In the genomic region with DNA sequence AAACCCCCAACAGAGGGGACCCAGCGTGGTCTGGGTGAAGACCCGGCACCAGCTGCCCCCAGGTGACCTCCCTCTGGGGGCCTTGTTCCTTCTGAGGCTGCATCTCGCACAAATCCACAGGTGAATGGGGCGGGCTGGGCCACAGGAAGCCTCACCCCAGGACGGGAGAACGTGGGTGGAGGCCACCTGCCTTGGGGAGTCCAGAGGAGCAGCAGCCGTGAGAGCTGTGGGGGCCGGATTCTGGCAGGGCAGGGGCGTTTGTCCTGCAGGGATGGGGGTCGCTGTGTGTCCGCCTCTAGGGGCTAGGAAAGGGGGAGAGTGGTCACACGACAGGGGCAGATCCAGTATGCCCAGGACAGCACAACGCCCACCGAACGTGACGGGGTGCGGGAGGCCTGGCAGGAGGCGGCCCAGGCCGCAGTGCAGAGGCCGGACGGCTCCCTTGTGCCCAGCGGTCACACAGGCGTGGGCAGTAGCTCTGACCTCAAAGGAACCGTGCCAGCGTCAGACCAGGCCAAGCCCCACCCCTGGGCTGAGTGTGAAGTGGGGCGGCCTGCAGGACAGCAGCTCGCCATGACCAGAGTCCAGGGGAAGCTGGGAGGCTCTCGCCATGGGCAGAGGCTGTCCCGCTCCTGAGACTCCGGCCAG, we compare ENCODE assay signal across 1 cellular context.
TF ChIP-seq lines count a peak whose summit lies in the region.

No MANE protein-coding gene starts in this region.

TF ChIP-seq in GM12878, 131 proteins besides CTCF, POLR2A, EP300 and RAD21:
- no peak for TF ChIP-seq BHLHE40 (IDR thresholded peaks at IDR 0.05; ENCODE audit: borderline replicate concordance in 1 of 2, low read depth in 2 of 2, low read length in 1 of 2)
- TF ChIP-seq PML (IDR thresholded peaks at IDR 0.05; ENCODE audit: low read length) = no peak; the same call in 1 of the 2 replicates
- TF ChIP-seq POLR2AphosphoS5 (IDR thresholded peaks at IDR 0.05; ENCODE audit: low read length) = peak; percentile 33
- TF ChIP-seq, protein P1, sequence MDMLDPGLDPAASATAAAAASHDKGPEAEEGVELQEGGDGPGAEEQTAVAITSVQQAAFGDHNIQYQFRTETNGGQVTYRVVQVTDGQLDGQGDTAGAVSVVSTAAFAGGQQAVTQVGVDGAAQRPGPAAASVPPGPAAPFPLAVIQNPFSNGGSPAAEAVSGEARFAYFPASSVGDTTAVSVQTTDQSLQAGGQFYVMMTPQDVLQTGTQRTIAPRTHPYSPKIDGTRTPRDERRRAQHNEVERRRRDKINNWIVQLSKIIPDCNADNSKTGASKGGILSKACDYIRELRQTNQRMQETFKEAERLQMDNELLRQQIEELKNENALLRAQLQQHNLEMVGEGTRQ (IDR thresholded peaks at IDR 0.05; ENCODE audit: borderline replicate concordance, low read depth, low read length) = no peak
- 0 out of 2 replicates have a peak, but pooled peaks have one; percentile 35 for TF ChIP-seq TCF3 (IDR thresholded peaks at IDR 0.05; ENCODE audit: borderline replicate concordance, insufficient read depth, low read depth, low read length)
- no peak for TF ChIP-seq GATAD2B (conservative IDR thresholded peaks at IDR 0.05; ENCODE audit: low read depth)
- TF ChIP-seq TARDBP (IDR thresholded peaks at IDR 0.05; ENCODE audit: borderline replicate concordance) = no peak
- TF ChIP-seq CHD2 (IDR thresholded peaks at IDR 0.05; ENCODE audit: borderline replicate concordance, low read depth, low read length) = 0 out of 2 replicates have a peak, but pooled peaks have one; percentile 17
- peak; percentile 68 for TF ChIP-seq POLR2AphosphoS2 (IDR thresholded peaks at IDR 0.05; ENCODE audit: low read depth, low read length)
- TF ChIP-seq SP1 (IDR thresholded peaks at IDR 0.05; ENCODE audit: low read depth, low read length) = no peak
- no peak for TF ChIP-seq KLF5 (IDR thresholded peaks at IDR 0.05; ENCODE audit: partially characterized antibody)
- TF ChIP-seq, protein P2, sequence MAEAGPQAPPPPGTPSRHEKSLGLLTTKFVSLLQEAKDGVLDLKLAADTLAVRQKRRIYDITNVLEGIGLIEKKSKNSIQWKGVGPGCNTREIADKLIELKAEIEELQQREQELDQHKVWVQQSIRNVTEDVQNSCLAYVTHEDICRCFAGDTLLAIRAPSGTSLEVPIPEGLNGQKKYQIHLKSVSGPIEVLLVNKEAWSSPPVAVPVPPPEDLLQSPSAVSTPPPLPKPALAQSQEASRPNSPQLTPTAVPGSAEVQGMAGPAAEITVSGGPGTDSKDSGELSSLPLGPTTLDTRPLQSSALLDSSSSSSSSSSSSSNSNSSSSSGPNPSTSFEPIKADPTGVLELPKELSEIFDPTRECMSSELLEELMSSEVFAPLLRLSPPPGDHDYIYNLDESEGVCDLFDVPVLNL (IDR thresholded peaks at IDR 0.05; ENCODE audit: low read depth, low read length) = no peak
- TF ChIP-seq EZH2 (IDR thresholded peaks at IDR 0.05; ENCODE audit: borderline replicate concordance, control insufficient read depth, low read depth, low read length) = no peak
- peak; percentile 5 for TF ChIP-seq BACH1 (IDR thresholded peaks at IDR 0.05; ENCODE audit: borderline replicate concordance)
- no peak for TF ChIP-seq ZSCAN29 (IDR thresholded peaks at IDR 0.05)
- TF ChIP-seq, protein P3, sequence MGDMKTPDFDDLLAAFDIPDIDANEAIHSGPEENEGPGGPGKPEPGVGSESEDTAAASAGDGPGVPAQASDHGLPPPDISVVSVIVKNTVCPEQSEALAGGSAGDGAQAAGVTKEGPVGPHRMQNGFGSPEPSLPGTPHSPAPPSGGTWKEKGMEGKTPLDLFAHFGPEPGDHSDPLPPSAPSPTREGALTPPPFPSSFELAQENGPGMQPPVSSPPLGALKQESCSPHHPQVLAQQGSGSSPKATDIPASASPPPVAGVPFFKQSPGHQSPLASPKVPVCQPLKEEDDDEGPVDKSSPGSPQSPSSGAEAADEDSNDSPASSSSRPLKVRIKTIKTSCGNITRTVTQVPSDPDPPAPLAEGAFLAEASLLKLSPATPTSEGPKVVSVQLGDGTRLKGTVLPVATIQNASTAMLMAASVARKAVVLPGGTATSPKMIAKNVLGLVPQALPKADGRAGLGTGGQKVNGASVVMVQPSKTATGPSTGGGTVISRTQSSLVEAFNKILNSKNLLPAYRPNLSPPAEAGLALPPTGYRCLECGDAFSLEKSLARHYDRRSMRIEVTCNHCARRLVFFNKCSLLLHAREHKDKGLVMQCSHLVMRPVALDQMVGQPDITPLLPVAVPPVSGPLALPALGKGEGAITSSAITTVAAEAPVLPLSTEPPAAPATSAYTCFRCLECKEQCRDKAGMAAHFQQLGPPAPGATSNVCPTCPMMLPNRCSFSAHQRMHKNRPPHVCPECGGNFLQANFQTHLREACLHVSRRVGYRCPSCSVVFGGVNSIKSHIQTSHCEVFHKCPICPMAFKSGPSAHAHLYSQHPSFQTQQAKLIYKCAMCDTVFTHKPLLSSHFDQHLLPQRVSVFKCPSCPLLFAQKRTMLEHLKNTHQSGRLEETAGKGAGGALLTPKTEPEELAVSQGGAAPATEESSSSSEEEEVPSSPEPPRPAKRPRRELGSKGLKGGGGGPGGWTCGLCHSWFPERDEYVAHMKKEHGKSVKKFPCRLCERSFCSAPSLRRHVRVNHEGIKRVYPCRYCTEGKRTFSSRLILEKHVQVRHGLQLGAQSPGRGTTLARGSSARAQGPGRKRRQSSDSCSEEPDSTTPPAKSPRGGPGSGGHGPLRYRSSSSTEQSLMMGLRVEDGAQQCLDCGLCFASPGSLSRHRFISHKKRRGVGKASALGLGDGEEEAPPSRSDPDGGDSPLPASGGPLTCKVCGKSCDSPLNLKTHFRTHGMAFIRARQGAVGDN (IDR thresholded peaks at IDR 0.05) = no peak
- TF ChIP-seq ZBED1 (IDR thresholded peaks at IDR 0.05; ENCODE audit: borderline replicate concordance) = peak; percentile 9; the same call in 1 of the 2 replicates
- TF ChIP-seq, protein P4, sequence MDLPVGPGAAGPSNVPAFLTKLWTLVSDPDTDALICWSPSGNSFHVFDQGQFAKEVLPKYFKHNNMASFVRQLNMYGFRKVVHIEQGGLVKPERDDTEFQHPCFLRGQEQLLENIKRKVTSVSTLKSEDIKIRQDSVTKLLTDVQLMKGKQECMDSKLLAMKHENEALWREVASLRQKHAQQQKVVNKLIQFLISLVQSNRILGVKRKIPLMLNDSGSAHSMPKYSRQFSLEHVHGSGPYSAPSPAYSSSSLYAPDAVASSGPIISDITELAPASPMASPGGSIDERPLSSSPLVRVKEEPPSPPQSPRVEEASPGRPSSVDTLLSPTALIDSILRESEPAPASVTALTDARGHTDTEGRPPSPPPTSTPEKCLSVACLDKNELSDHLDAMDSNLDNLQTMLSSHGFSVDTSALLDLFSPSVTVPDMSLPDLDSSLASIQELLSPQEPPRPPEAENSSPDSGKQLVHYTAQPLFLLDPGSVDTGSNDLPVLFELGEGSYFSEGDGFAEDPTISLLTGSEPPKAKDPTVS (IDR thresholded peaks at IDR 0.05; ENCODE audit: low read depth, low read length) = no peak
- no peak for TF ChIP-seq SMARCA5 (IDR thresholded peaks at IDR 0.05)
- TF ChIP-seq, protein P5, sequence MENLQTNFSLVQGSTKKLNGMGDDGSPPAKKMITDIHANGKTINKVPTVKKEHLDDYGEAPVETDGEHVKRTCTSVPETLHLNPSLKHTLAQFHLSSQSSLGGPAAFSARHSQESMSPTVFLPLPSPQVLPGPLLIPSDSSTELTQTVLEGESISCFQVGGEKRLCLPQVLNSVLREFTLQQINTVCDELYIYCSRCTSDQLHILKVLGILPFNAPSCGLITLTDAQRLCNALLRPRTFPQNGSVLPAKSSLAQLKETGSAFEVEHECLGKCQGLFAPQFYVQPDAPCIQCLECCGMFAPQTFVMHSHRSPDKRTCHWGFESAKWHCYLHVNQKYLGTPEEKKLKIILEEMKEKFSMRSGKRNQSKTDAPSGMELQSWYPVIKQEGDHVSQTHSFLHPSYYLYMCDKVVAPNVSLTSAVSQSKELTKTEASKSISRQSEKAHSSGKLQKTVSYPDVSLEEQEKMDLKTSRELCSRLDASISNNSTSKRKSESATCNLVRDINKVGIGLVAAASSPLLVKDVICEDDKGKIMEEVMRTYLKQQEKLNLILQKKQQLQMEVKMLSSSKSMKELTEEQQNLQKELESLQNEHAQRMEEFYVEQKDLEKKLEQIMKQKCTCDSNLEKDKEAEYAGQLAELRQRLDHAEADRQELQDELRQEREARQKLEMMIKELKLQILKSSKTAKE (IDR thresholded peaks at IDR 0.05; ENCODE audit: low read depth, poor library complexity, severe bottlenecking) = no peak
- no peak for TF ChIP-seq CBFB (IDR thresholded peaks at IDR 0.05; ENCODE audit: low read depth)
- TF ChIP-seq EGR1 (IDR thresholded peaks at IDR 0.05; ENCODE audit: borderline replicate concordance in 1 of 2, low read depth in 2 of 2, low read length in 2 of 2) = peak; percentile 1 to 67
